In genomic region chr15:73176579-73176978, GRCh38 we compare ENCODE assay signal across 18 cellular contexts.
"Had no signal": no experiment of that assay in that cellular context is flagged by ENCODE, and none has a peak within 500 bp of the region (broad histone marks: within the 10 kb centered on the region; RNA-seq: fewer than 3 reads in every experiment).

No MANE protein-coding gene starts in this region.

- H3K27me3 ChIP-seq: SJCRH30 had no signal

- H3K4me1 ChIP-seq: SJCRH30 had no signal

- H3K9me3 ChIP-seq: MG63, SJCRH30 had no signal

- H3K27ac ChIP-seq: RWPE1, SJCRH30 had no signal

- DNase-seq: Karpas-422, KG1, MG63, NCI-H1092 treated with DMSO at 0.1 percent for 48 hours, NCI-H1436, NCI-H187, NCI-H2029, NCI-H2081 treated with DMSO at 0.1 percent for 48 hours, NCI-H2171, NCI-H226, NCI-H446, NCI-H510A treated with DMSO at 0.1 percent for 48 hours, NCI-H526, SHP77 treated with DMSO at 0.1 percent for 48 hours had no signal

- H3K4me3 ChIP-seq: MG63, SJCRH30 had no signal

- H3K36me3 ChIP-seq: MG63, SJCRH30 had no signal

- ATAC-seq: Panc1, SK-N-SH treated with all-trans-retinoic acid at 6 μM for 48 hours had no signal
